ENCODE assay signal across 1 cellular context in the genomic region with DNA sequence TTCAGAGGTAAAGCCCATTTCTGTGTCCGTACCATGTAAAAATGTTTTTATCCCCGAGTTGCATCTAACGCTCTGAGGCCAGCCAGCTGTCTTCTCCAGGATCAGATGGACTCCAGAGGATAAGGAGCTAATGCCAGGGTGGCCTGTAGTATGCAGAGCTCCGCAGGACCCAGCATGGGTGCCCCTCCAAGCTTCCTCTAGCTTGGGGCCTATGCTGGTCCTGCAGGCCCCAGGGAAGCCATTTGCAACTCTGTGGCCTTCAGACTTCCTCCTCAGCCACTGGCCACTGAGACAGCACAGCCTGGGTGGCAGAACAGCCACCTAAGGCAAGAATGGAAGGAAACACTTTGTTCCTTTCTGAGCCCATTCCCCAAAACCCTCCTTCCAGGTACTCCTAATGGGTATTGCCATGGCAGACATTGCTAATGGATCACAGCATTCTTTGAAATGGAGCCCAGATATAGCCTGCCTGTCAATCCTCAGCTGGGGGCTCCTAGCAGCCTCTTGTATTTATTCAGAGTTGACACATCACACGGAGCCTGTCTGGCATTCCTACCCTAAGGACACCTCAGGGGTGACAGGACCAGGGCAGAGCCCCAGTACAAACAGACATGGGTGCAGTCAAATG.
TF ChIP-seq lines count a peak whose summit lies in the region.

No MANE protein-coding gene starts in this region.

TF ChIP-seq in HCT116, 20 proteins besides CTCF, POLR2A, EP300 and RAD21 (continued from another document):
- TF ChIP-seq, protein P1, sequence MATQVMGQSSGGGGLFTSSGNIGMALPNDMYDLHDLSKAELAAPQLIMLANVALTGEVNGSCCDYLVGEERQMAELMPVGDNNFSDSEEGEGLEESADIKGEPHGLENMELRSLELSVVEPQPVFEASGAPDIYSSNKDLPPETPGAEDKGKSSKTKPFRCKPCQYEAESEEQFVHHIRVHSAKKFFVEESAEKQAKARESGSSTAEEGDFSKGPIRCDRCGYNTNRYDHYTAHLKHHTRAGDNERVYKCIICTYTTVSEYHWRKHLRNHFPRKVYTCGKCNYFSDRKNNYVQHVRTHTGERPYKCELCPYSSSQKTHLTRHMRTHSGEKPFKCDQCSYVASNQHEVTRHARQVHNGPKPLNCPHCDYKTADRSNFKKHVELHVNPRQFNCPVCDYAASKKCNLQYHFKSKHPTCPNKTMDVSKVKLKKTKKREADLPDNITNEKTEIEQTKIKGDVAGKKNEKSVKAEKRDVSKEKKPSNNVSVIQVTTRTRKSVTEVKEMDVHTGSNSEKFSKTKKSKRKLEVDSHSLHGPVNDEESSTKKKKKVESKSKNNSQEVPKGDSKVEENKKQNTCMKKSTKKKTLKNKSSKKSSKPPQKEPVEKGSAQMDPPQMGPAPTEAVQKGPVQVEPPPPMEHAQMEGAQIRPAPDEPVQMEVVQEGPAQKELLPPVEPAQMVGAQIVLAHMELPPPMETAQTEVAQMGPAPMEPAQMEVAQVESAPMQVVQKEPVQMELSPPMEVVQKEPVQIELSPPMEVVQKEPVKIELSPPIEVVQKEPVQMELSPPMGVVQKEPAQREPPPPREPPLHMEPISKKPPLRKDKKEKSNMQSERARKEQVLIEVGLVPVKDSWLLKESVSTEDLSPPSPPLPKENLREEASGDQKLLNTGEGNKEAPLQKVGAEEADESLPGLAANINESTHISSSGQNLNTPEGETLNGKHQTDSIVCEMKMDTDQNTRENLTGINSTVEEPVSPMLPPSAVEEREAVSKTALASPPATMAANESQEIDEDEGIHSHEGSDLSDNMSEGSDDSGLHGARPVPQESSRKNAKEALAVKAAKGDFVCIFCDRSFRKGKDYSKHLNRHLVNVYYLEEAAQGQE (IDR thresholded peaks at IDR 0.05; ENCODE audit: low read depth) = no peak
- TF ChIP-seq YY1 (IDR thresholded peaks at IDR 0.05; ENCODE audit: extremely low read depth, insufficient replicate concordance, low read depth, low read length) (no peak), TCF7L2 (IDR thresholded peaks at IDR 0.05; ENCODE audit: borderline replicate concordance, extremely low read depth, insufficient read depth, insufficient read length) (no peak), ZNF274 (IDR thresholded peaks at IDR 0.05; ENCODE audit: low read depth, low read length) (no peak), ELF1 (IDR thresholded peaks at IDR 0.05; ENCODE audit: borderline replicate concordance, low read depth) (no peak), MAX (IDR thresholded peaks at IDR 0.05) (no peak), CBX3 (IDR thresholded peaks at IDR 0.05; ENCODE audit: low read depth) (no peak), SIN3A (IDR thresholded peaks at IDR 0.05; ENCODE audit: low read depth) (no peak), FOSL1 (IDR thresholded peaks at IDR 0.05; ENCODE audit: low read depth) (no peak), POLR2AphosphoS5 (IDR thresholded peaks at IDR 0.05; ENCODE audit: low read depth, low read length) (no peak), EZH2phosphoT487 (IDR thresholded peaks at IDR 0.05; ENCODE audit: borderline replicate concordance) (no peak), JUND (IDR thresholded peaks at IDR 0.05) (no peak), EZH2 (IDR thresholded peaks at IDR 0.05) (no peak), SP1 (IDR thresholded peaks at IDR 0.05; ENCODE audit: low read depth) (no peak)
